ENCODE assay signal across 8 cellular contexts in the genomic region with DNA sequence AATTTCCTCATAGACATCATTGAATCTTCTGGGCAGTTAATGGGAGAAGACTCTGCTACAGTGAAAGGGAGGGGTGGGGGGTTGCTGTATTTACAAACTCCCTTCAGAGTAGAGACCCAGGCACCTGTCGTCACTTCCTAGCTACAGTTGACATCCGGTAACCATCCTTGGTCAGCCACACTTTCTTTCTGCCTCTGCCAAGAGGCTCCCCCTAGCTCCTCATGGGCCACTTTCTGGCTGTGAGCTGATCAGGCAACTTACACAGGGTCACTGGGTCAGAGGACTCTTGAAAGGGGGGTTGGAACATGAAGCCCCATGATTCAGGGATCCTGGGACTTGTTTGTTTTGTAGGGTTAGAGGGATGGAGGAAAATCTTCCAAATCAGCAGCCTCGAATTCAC.
DNase-seq lines count a peak whose midpoint lies in the region; ATAC-seq and TF ChIP-seq lines count a peak whose summit lies in the region.

No MANE protein-coding gene starts in this region.

- H3K36me3 Mint-ChIP-seq in central memory CD8-positive, alpha-beta T cell (ENCODE audit: insufficient read depth), result peaks cover 25% of the 10 kb centered on the region

- peaks cover 53 to 55% of the 10 kb centered on the region in 2 experiments for H3K4me1 ChIP-seq in neutrophil (ENCODE audit: control insufficient read depth in 1 of 2, insufficient read depth in 1 of 2, low read depth in 1 of 2, low read length in 1 of 2)

- peak overlapping the region; percentile 65 for H3K9ac ChIP-seq in SU-DHL-6 (ENCODE audit: low read length)

- H3K27me3 Mint-ChIP-seq in central memory CD8-positive, alpha-beta T cell, result no peaks in the 10 kb centered on the region

- no peaks in the 10 kb centered on the region for H4K20me1 ChIP-seq in SU-DHL-6 (ENCODE audit: low read depth, low read length)

- H3K4me3 Mint-ChIP-seq in central memory CD8-positive, alpha-beta T cell, result peak overlapping the region; percentile 97

- peak overlapping the region; percentile 88 for H3K27ac Mint-ChIP-seq in central memory CD8-positive, alpha-beta T cell (ENCODE audit: low read depth)

- peak overlapping the region; percentile 63 for H3K4me2 ChIP-seq in SU-DHL-6 (ENCODE audit: low read depth, low read length, poor library complexity, severe bottlenecking)

- DNase-seq in GM20000 (ENCODE audit: low spot score) (peak; percentile 79), NCI-H526 treated with DMSO at 0.1 percent for 48 hours (lab: John Stamatoyannopoulos, UW) (no peak), NCI-H128 (lab: John Stamatoyannopoulos, UW; ENCODE audit: unreplicated experiment) (no peak)
- DNase-seq in central memory CD8-positive, alpha-beta T cell (ENCODE audit: low spot score in 2 of 2), result peak; percentile 18 to 23

- peaks cover 8% of the 10 kb centered on the region for H3K79me2 ChIP-seq in SU-DHL-6 (ENCODE audit: insufficient read depth, low read length)

- no peaks in the 10 kb centered on the region for H3K27me3 ChIP-seq in SU-DHL-6 (ENCODE audit: low read length)
- H3K27me3 ChIP-seq in neutrophil, result no peaks in the 10 kb centered on the region

- H2AFZ ChIP-seq in SU-DHL-6 (ENCODE audit: low read depth, low read length, severe bottlenecking), result peak overlapping the region; percentile 82

- H3K9me3 Mint-ChIP-seq in central memory CD8-positive, alpha-beta T cell, result no peaks in the 10 kb centered on the region

- H3K27ac ChIP-seq in SU-DHL-6 (ENCODE audit: low read depth, low read length), result peak overlapping the region; percentile 55
- H3K27ac ChIP-seq in neutrophil, result peak overlapping the region; percentile 87

- peak; percentile 38 for ATAC-seq in central memory CD8-positive, alpha-beta T cell (replicated peaks; ENCODE audit: extremely low read depth, poor library complexity, severe bottlenecking)
- ATAC-seq in HG03565 (IDR thresholded peaks at IDR 0.05; ENCODE audit: unreplicated experiment), result no peak
- no peak for ATAC-seq in HG03025 (IDR thresholded peaks at IDR 0.05; ENCODE audit: low FRiP score, unreplicated experiment)

- H3K36me3 ChIP-seq in SU-DHL-6 (ENCODE audit: low read length), result no peaks in the 10 kb centered on the region
- H3K36me3 ChIP-seq in neutrophil, result no peaks in the 10 kb centered on the region

- H3K9me3 ChIP-seq in SU-DHL-6 (ENCODE audit: insufficient read depth, low read length) (no peaks in the 10 kb centered on the region), neutrophil (no peaks in the 10 kb centered on the region)

- H3K9me2 ChIP-seq in SU-DHL-6 (replicated peaks; ENCODE audit: insufficient read depth, low read length), result no peaks in the 10 kb centered on the region

- TF ChIP-seq CTCF in GM20000 (IDR thresholded peaks at IDR 0.05; ENCODE audit: extremely low read depth, missing control alignments) (no peak), SU-DHL-6 (IDR thresholded peaks at IDR 0.05; ENCODE audit: insufficient read depth, low read length, poor library complexity, severe bottlenecking) (peak; percentile 12), neutrophil (IDR thresholded peaks at IDR 0.05) (no peak)

- H3K4me1 Mint-ChIP-seq in central memory CD8-positive, alpha-beta T cell, result peaks cover 55% of the 10 kb centered on the region

- peak overlapping the region; percentile 63 for H3K4me3 ChIP-seq in SU-DHL-6 (ENCODE audit: insufficient read depth, low read length, poor library complexity, severe bottlenecking)
- H3K4me3 ChIP-seq in neutrophil (ENCODE audit: low read depth in 1 of 2, low read length in 1 of 2), result peak overlapping the region; percentile 80 to 90

- peaks cover 10% of the 10 kb centered on the region for H3F3A ChIP-seq in SU-DHL-6 (ENCODE audit: insufficient read depth)

Comparison
In these comparisons a context has a peak if more than half of its experiments do, and no peak if none do; other contexts are left out.
1. DNase-seq: peak in GM20000 (single experiment) and central memory CD8-positive, alpha-beta T cell (2 of 2); none in NCI-H526 treated with DMSO at 0.1 percent for 48 hours (single experiment) and NCI-H128 (single experiment).